ENCODE assay signal across 1 cellular context in genomic region chr19:47158879-47159509, GRCh38.
TF ChIP-seq lines count a peak whose summit lies in the region.

No MANE protein-coding gene starts in this region.

TF ChIP-seq in IMR-90, 13 proteins besides CTCF, POLR2A, EP300 and RAD21 (continued from another document):
- TF ChIP-seq BHLHE40 (IDR thresholded peaks at IDR 0.05; ENCODE audit: low read depth, low read length): no peak
- no peak for TF ChIP-seq SMC3 (IDR thresholded peaks at IDR 0.05; ENCODE audit: low read depth, low read length)
- no peak for TF ChIP-seq MAZ (IDR thresholded peaks at IDR 0.05; ENCODE audit: borderline replicate concordance, low read depth, low read length)
- TF ChIP-seq MXI1 (IDR thresholded peaks at IDR 0.05; ENCODE audit: borderline replicate concordance, low read depth, low read length): no peak
- no peak for TF ChIP-seq CHD1 (IDR thresholded peaks at IDR 0.05; ENCODE audit: low read depth, low read length)
- no peak for TF ChIP-seq RFX5 (IDR thresholded peaks at IDR 0.05; ENCODE audit: low read depth, low read length)
- TF ChIP-seq RCOR1 (IDR thresholded peaks at IDR 0.05; ENCODE audit: insufficient replicate concordance, low read length): no peak
